ENCODE assay signal across 8 cellular contexts in the genomic region with DNA sequence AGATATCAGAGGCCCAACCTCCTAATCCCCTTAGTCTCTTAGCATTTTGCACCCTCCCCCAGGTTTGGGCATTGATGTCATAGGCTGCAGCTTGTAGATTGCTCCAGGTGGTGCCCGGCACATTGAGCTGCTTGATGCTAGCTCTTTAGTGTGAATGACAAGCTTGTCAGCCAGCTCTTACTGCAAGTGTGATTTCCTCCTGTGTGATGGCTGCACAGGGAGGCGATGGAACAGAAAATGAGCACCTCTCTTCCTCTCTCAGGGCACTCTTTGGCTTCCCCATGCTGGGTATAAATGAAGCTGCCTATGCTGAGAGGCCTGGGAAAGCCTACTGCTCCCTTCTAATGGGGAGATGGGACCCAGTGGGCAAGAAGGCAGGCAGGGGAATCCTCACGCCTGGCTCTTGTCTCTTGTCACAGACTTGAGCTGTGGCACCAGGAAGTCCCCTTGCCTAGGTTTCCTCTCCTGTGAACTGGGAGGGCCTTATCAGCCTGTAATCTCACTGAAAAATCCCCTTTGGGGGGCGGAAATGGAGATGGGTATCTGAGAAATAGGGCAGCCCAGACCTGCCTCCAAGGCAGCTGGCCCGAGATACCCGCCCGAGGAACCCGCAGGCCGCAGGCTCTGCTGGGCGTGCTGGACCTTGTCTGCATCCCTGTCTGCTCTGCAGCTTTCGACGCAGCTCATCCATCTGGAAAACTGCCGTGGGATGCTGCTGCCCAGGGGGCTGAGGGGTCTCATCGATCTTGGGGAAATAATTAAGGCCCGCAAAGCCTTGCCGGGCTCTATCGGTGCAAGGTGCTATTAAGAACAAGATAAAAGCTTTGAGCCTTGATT.
DNase-seq lines count a peak whose midpoint lies in the region; ATAC-seq and TF ChIP-seq lines count a peak whose summit lies in the region.

No MANE protein-coding gene starts in this region.

- peaks cover 17% of the 10 kb centered on the region for H3K27me3 Mint-ChIP-seq in chondrocyte (ENCODE audit: low read depth)

- no peak for ATAC-seq in GM21381 (IDR thresholded peaks at IDR 0.05; ENCODE audit: unreplicated experiment)

- H3K27ac Mint-ChIP-seq in chondrocyte (ENCODE audit: unreplicated experiment) = no peak overlapping the region

- peak; percentile 3 for DNase-seq in NCI-H2171 (lab: John Stamatoyannopoulos, UW)
- no peak for DNase-seq in NCI-H2171 treated with DMSO at 0.1 percent for 48 hours (lab: John Stamatoyannopoulos, UW)
- peak; percentile 21 to 26 for DNase-seq in activated CD4-positive, alpha-beta T cell treated with anti-CD3 and anti-CD28 coated beads, Interleukin-2, amount 50 U/mL, for 4 hours
- DNase-seq in effector CD8-positive, alpha-beta T cell (lab: John Stamatoyannopoulos, UW) = peak; percentile 25
- DNase-seq in stimulated activated naive CD4-positive, alpha-beta T cell treated with Interleukin-2 at 50 U/mL for 16 hours (lab: John Stamatoyannopoulos, UW) = peak; percentile 34
- no peak for DNase-seq in ureter (ENCODE audit: low spot score)
- DNase-seq in chondrocyte (ENCODE audit: low spot score) = no peak

- no peaks in the 10 kb centered on the region for H3K9me3 Mint-ChIP-seq in chondrocyte (ENCODE audit: low read depth)

- no peak overlapping the region for H3K4me3 Mint-ChIP-seq in chondrocyte (ENCODE audit: unreplicated experiment)

- TF ChIP-seq CTCF in chondrocyte (IDR thresholded peaks at IDR 0.05) = no peak

- no peaks in the 10 kb centered on the region for H3K36me3 Mint-ChIP-seq in chondrocyte (ENCODE audit: low read depth)

- H3K4me1 Mint-ChIP-seq in chondrocyte (ENCODE audit: low read depth) = no peaks in the 10 kb centered on the region

Comparison
In these comparisons a context has a peak if more than half of its experiments do, and no peak if none do; other contexts are left out.
1. DNase-seq: peak in NCI-H2171 (single experiment), activated CD4-positive, alpha-beta T cell treated with anti-CD3 and anti-CD28 coated beads, Interleukin-2, amount 50 U/mL, for 4 hours (2 of 2), effector CD8-positive, alpha-beta T cell (single experiment) and stimulated activated naive CD4-positive, alpha-beta T cell treated with Interleukin-2 at 50 U/mL for 16 hours (single experiment); none in NCI-H2171 treated with DMSO at 0.1 percent for 48 hours (single experiment), ureter (single experiment) and chondrocyte (single experiment).